8 cellular contexts compared by ENCODE assay signal in genomic region chr1:36222481-36223372, GRCh38. TPM values are rescaled to one million over a fixed set of nuclear protein-coding genes. Genes with fewer than 3 reads are reported as not detected.
A peak's percentile ranks its signal among the peaks of the same experiment; 100 is the strongest.
DNase-seq lines count a peak whose midpoint lies in the region; ATAC-seq and TF ChIP-seq lines count a peak whose summit lies in the region.

No MANE protein-coding gene starts in this region.

- no peak for TF ChIP-seq RAD21 in liver (IDR thresholded peaks at IDR 0.05)

- WGBS in liver: 88% methylated on average over 33 of the region's 33 CpGs
- WGBS in tibial nerve, 2 donors: 82 to 84% methylated on average over 33 of the region's 33 CpGs

- H3K27ac ChIP-seq in liver (ENCODE audit: low read depth in 1 of 2, low read length in 2 of 2) (peak overlapping the region; percentile 92 to 93), tibial nerve (peak overlapping the region; percentile 91 to 99 (median 96))

- H3K36me3 ChIP-seq in liver (ENCODE audit: control insufficient read depth in 4 of 4, insufficient read depth in 3 of 4, low read depth in 1 of 4, low read length in 3 of 4): no peaks in the 10 kb centered on the region
- H3K36me3 ChIP-seq in tibial nerve: peaks cover 0 to 11% (median 0%) of the 10 kb centered on the region in 3 donors

- peaks cover 24% of the 10 kb centered on the region for H3K4me1 Mint-ChIP-seq in activated T-helper 2 cell treated with anti-CD3 and anti-CD28 coated beads, Interferon-gamma antibody, Interleukin-2, Interleukin-4, amounts not matched to agents 10 μg/mL and 5 μg/mL and 100 μg/mL, durations not matched to agents 14 hours and 24 hours and 36 hours (ENCODE audit: low read depth)

- H3K4me3 ChIP-seq in liver (ENCODE audit: low read depth in 1 of 3, low read length in 3 of 3) (peak overlapping the region; percentile 58 to 86 (median 74)), tibial nerve (peak overlapping the region in 3 of 4 donors; percentile 42 to 87 (median 73))

- H3K27ac Mint-ChIP-seq in activated T-helper 2 cell treated with anti-CD3 and anti-CD28 coated beads, Interferon-gamma antibody, Interleukin-2, Interleukin-4, amounts not matched to agents 10 μg/mL and 5 μg/mL and 100 μg/mL, durations not matched to agents 14 hours and 24 hours and 36 hours: peak overlapping the region; percentile 100

- no peak for TF ChIP-seq EP300 in tibial nerve (IDR thresholded peaks at IDR 0.05)

- H3K36me3 Mint-ChIP-seq in activated T-helper 2 cell treated with anti-CD3 and anti-CD28 coated beads, Interferon-gamma antibody, Interleukin-2, Interleukin-4, amounts not matched to agents 10 μg/mL and 5 μg/mL and 100 μg/mL, durations not matched to agents 14 hours and 24 hours and 36 hours (ENCODE audit: low read depth): peaks cover 28% of the 10 kb centered on the region

- H3K9me3 ChIP-seq in liver (ENCODE audit: control insufficient read depth in 4 of 4, low read length in 3 of 4): no peaks in the 10 kb centered on the region
- H3K9me3 ChIP-seq in tibial nerve: no peaks in the 10 kb centered on the region

- no peak for TF ChIP-seq POLR2A in tibial nerve (IDR thresholded peaks at IDR 0.05)

- no peak for TF ChIP-seq CTCF in liver (IDR thresholded peaks at IDR 0.05; ENCODE audit: low read depth, low read length, missing input control)
- no peak for TF ChIP-seq CTCF in tibial nerve (IDR thresholded peaks at IDR 0.05)

- peak overlapping the region; percentile 86 to 97 for H3K9ac ChIP-seq in liver (ENCODE audit: low read depth in 1 of 2, low read length in 2 of 2)

- intact Hi-C loops in activated T-helper 2 cell treated with anti-CD3 and anti-CD28 coated beads, Interferon-gamma antibody, Interleukin-2, Interleukin-4, amounts not matched to agents 10 μg/mL and 5 μg/mL and 100 μg/mL, durations not matched to agents 14 hours and 24 hours and 36 hours (cut with micrococcal nuclease): loop anchor here (5.0 kb wide), 3 partner anchors 35 to 290 kb away; partner anchors contain the start of gene AGO3

- no peaks in the 10 kb centered on the region for H3K27me3 Mint-ChIP-seq in activated T-helper 2 cell treated with anti-CD3 and anti-CD28 coated beads, Interferon-gamma antibody, Interleukin-2, Interleukin-4, amounts not matched to agents 10 μg/mL and 5 μg/mL and 100 μg/mL, durations not matched to agents 14 hours and 24 hours and 36 hours (ENCODE audit: low read depth)

- H3K4me1 ChIP-seq in liver (ENCODE audit: control insufficient read depth in 4 of 4, insufficient read depth in 4 of 4, low read length in 3 of 4) (peaks cover 0 to 27% (median 22%) of the 10 kb centered on the region in 4 donors), tibial nerve (peaks cover 0 to 37% (median 26%) of the 10 kb centered on the region in 4 donors)

- DNase-seq in activated naive CD4-positive, alpha-beta T cell treated with Interleukin-2 at 50 U/mL for 16 hours: peak; percentile 2
- DNase-seq in activated naive CD4-positive, alpha-beta T cell treated with anti-CD3 and anti-CD28 coated beads, Interleukin-2, amount 50 U/mL, for 16 hours: no peak
- DNase-seq in activated T-helper 2 cell treated with anti-CD3 and anti-CD28 coated beads, Interferon-gamma antibody, Interleukin-2, Interleukin-4, amounts not matched to agents 10 μg/mL and 5 μg/mL and 100 μg/mL, durations not matched to agents 14 hours and 24 hours and 36 hours (ENCODE audit: low spot score): no peak
- no peak for DNase-seq in tibial nerve (ENCODE audit: low spot score in 2 of 2)
- DNase-seq in mucosa of gallbladder (ENCODE audit: low spot score): no peak
- no peak for DNase-seq in A172 (ENCODE audit: low spot score)

- no peak for ATAC-seq in GM21576 (IDR thresholded peaks at IDR 0.05; ENCODE audit: unreplicated experiment)

- H3K27me3 ChIP-seq in liver (ENCODE audit: control insufficient read depth in 4 of 4, insufficient read depth in 4 of 4, low read length in 3 of 4) (no peaks in the 10 kb centered on the region), tibial nerve (no peaks in the 10 kb centered on the region)

- H3K4me3 Mint-ChIP-seq in activated T-helper 2 cell treated with anti-CD3 and anti-CD28 coated beads, Interferon-gamma antibody, Interleukin-2, Interleukin-4, amounts not matched to agents 10 μg/mL and 5 μg/mL and 100 μg/mL, durations not matched to agents 14 hours and 24 hours and 36 hours (ENCODE audit: low read depth): peak overlapping the region; percentile 96

- H3K9me3 Mint-ChIP-seq in activated T-helper 2 cell treated with anti-CD3 and anti-CD28 coated beads, Interferon-gamma antibody, Interleukin-2, Interleukin-4, amounts not matched to agents 10 μg/mL and 5 μg/mL and 100 μg/mL, durations not matched to agents 14 hours and 24 hours and 36 hours: no peaks in the 10 kb centered on the region

TF ChIP-seq in liver, 16 proteins besides CTCF, POLR2A, EP300 and RAD21:
- TF ChIP-seq YY1 (IDR thresholded peaks at IDR 0.05) (no peak), ATF3 (IDR thresholded peaks at IDR 0.05) (no peak), FOXA1 (IDR thresholded peaks at IDR 0.05) (no peak), RXRA (IDR thresholded peaks at IDR 0.05) (no peak), REST (IDR thresholded peaks at IDR 0.05) (no peak), ZBTB33 (IDR thresholded peaks at IDR 0.05) (no peak), MAX (IDR thresholded peaks at IDR 0.05) (no peak), NR2F2 (IDR thresholded peaks at IDR 0.05) (no peak), JUND (IDR thresholded peaks at IDR 0.05) (no peak), SP1 (IDR thresholded peaks at IDR 0.05) (no peak), FOXA2 (IDR thresholded peaks at IDR 0.05) (no peak), TAF1 (conservative IDR thresholded peaks at IDR 0.05) (no peak), EGR1 (IDR thresholded peaks at IDR 0.05; ENCODE audit: low read depth in 2 of 2) (no peak), HNF4A (conservative IDR thresholded peaks at IDR 0.05) (no peak), HNF4G (IDR thresholded peaks at IDR 0.05) (no peak), GABPA (IDR thresholded peaks at IDR 0.05 in 1 of 2, conservative IDR thresholded peaks at IDR 0.05 in 1 of 2) (no peak)

RNA-seq across cellular contexts. Expression of gene THRAP3, which starts 1.5 kb away (rescaled TPM):
- total RNA-seq in activated T-helper 2 cell treated with anti-CD3 and anti-CD28 coated beads, Interferon-gamma antibody, Interleukin-2, Interleukin-4, amounts not matched to agents 10 μg/mL and 5 μg/mL and 100 μg/mL, durations not matched to agents 14 hours and 24 hours and 36 hours: 159 and 164 TPM in 2 replicates
- total RNA-seq in liver (10 to 100 TPM; 48.9 to 55.1 TPM), tibial nerve (100 to 1,000 TPM in 2 of 4 donors, 10 to 100 TPM in 2; 89.2 to 114 (median 97.0) TPM), mucosa of gallbladder (81.1 TPM)
- polyA plus RNA-seq in liver: 10 to 100 TPM; 21.3 to 42.8 TPM
- 50.0 and 53.5 TPM in 2 replicates for total RNA-seq in A172 (2014; rRNA removed; shearing (Covaris generic))
